In the genomic region with DNA sequence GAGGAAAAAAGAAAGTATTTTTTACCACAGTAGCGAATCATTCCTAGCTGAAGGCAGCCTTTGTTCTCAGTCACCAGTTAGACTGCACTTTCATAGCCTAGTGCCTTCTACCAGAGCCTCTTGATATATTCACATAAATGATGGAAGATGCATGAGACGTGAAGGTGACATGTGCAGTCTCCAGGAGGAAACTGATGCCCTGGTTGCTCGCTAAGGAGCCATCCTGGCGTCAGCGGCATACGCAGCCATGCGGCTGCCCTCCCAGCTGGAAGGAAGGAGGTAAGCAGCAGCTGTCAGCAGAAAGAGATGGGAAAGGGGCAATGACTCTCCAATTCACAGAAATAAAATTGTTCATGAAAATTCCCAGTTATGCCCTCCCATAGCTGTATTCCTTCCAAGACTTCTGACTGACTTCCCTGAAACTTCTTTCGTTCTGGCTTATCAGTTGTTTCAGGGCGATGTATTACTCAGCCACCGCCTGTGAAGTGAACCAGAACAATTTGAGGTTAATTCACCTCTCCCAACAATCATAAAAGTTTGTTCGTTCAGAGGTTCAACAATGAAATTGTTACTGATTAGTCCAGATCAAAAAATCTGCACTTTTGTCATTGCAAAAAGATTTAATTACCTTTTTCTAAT, we compare ENCODE assay signal across 11 cellular contexts.
DNase-seq lines count a peak whose midpoint lies in the region; ATAC-seq, FAIRE-seq and TF ChIP-seq lines count a peak whose summit lies in the region.
"Had no signal": no experiment of that assay in that cellular context is flagged by ENCODE, and none has a peak within 500 bp of the region (broad histone marks: within the 10 kb centered on the region; RNA-seq: fewer than 3 reads in every experiment).

No MANE protein-coding gene starts in this region.

- no peak for FAIRE-seq in bronchial epithelial cell (lab: Jason Lieb, UNC)
- FAIRE-seq: TTC549 had no signal

- peaks cover 15% of the 10 kb centered on the region for H3K27me3 Mint-ChIP-seq in type B pancreatic cell

- no peaks in the 10 kb centered on the region for H3K36me3 Mint-ChIP-seq in type B pancreatic cell

- H3K4me1 Mint-ChIP-seq in type B pancreatic cell (ENCODE audit: unreplicated experiment), result peaks cover 30% of the 10 kb centered on the region

- no peaks in the 10 kb centered on the region for H3K9me3 Mint-ChIP-seq in type B pancreatic cell

- ATAC-seq in HG03565 (IDR thresholded peaks at IDR 0.05; ENCODE audit: unreplicated experiment) (no peak), GM19455 (IDR thresholded peaks at IDR 0.05; ENCODE audit: unreplicated experiment) (no peak)

- H3K4me3 ChIP-seq in bronchial epithelial cell (ENCODE audit: low read depth, low read length), result no peak overlapping the region

- H3K27me3 ChIP-seq in bronchial epithelial cell (ENCODE audit: control insufficient read depth, insufficient read depth, low read length), result no peaks in the 10 kb centered on the region

- TF ChIP-seq CTCF in bronchial epithelial cell (IDR thresholded peaks at IDR 0.05; ENCODE audit: insufficient read depth, low read length, severe bottlenecking) (no peak), type B pancreatic cell (conservative IDR thresholded peaks at IDR 0.05) (no peak)

- no peaks in the 10 kb centered on the region for H3K36me3 ChIP-seq in bronchial epithelial cell (ENCODE audit: control insufficient read depth, insufficient read depth, low read length)

- no peak overlapping the region for H3K27ac Mint-ChIP-seq in type B pancreatic cell

- peak overlapping the region; percentile 44 for H3K4me3 Mint-ChIP-seq in type B pancreatic cell

- DNase-seq in NCI-H69 (lab: John Stamatoyannopoulos, UW) (peak; percentile 84), bronchial epithelial cell (ENCODE audit: low read depth) (peak; percentile 38), lung microvascular endothelial cell (ENCODE audit: low read depth in 2 of 2) (peak; percentile 33 to 63), type B pancreatic cell (ENCODE audit: extremely low spot score, unreplicated experiment) (no peak), cerebellar cortex (ENCODE audit: low spot score) (no peak)
- DNase-seq: activated gamma-delta T cell treated with Interleukin-2 at 50 U/mL for 16 hours; NCI-H2107; stimulated activated CD8-positive, alpha-beta memory T cell treated with anti-CD3 and anti-CD28 coated beads, Interleukin-4, amount 100 ng/mL, for 48 hours had no signal

Comparison
In these comparisons a context has a peak if more than half of its experiments do, and no peak if none do; other contexts are left out.
1. DNase-seq: peak in NCI-H69 (single experiment), bronchial epithelial cell (single experiment) and lung microvascular endothelial cell (2 of 2); none in type B pancreatic cell (single experiment) and cerebellar cortex (single experiment).